Comparison of ENCODE assay signal across 18 cellular contexts in the genomic region with DNA sequence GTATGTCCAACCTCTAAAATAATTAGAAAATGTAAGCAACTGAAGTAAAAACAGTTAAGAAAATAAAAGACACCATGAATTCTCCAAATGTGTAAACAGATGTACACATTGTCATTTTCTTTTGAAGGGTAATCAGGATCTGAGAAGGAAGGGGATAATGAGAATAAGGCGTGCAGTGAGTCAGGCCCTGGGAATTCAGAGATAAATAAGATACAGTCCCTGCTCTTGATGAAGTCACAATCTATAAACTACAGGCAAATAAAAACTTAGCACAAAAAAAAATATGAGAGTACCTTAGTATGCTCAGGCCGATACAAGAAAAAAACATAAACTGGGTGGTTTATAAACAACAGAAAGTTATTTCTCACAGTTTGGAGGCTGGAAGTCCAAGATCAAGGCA.
"Had no signal": no experiment of that assay in that cellular context is flagged by ENCODE, and none has a peak within 500 bp of the region (broad histone marks: within the 10 kb centered on the region; RNA-seq: fewer than 3 reads in every experiment).

No MANE protein-coding gene starts in this region.

- H3K27me3 ChIP-seq: cardiac muscle cell had no signal

- H3K36me3 ChIP-seq: cardiac muscle cell, WERI-Rb-1 had no signal

- DNase-seq: activated CD4-positive, alpha-beta T cell treated with anti-CD3 and anti-CD28 coated beads for 36 hours; activated CD8-positive, alpha-beta memory T cell treated with anti-CD3 and anti-CD28 coated beads, Interleukin-2, amount 10 ng/mL, durations not matched to agents 7 days and 5 days; activated effector memory CD4-positive, alpha-beta T cell treated with anti-CD3 and anti-CD28 coated beads, Interleukin-2, amount 50 U/mL, for 16 hours; activated naive CD4-positive, alpha-beta T cell treated with Interleukin-2 at 50 U/mL for 16 hours; activated T-cell treated with anti-CD3 and anti-CD28 coated beads, Interleukin-2, amount 50 U/mL, for 24 hours; amygdala; NCI-H1105 treated with DMSO at 0.1 percent for 48 hours; NCI-H1436 treated with DMSO at 0.1 percent for 48 hours; NCI-H187; NCI-H2081; NCI-H510A treated with DMSO at 0.1 percent for 48 hours; NCI-H69; NK-92 treated with Interleukin-12 subunit alpha and Interleukin-12 subunit beta, amount 100 ng/mL, for 24 hours; SIG-M5; T-helper 17 cell; T-helper 9 cell; WERI-Rb-1 had no signal

- H3K27ac ChIP-seq: cardiac muscle cell, WERI-Rb-1 had no signal

- H3K4me3 ChIP-seq: cardiac muscle cell had no signal

- ATAC-seq: activated CD4-positive, alpha-beta T cell treated with anti-CD3 and anti-CD28 coated beads for 36 hours; activated CD8-positive, alpha-beta memory T cell treated with anti-CD3 and anti-CD28 coated beads, Interleukin-2, amount 10 ng/mL, durations not matched to agents 7 days and 5 days; T-helper 17 cell had no signal
